ENCODE assay signal across 16 cellular contexts in genomic region chr2:239575931-239576445, GRCh38.
"Had no signal": no experiment of that assay in that cellular context is flagged by ENCODE, and none has a peak within 500 bp of the region (broad histone marks: within the 10 kb centered on the region; RNA-seq: fewer than 3 reads in every experiment).

No MANE protein-coding gene starts in this region.

- H3K36me3 ChIP-seq: esophagus squamous epithelium, gastroesophageal sphincter, pancreas had no signal

- ATAC-seq: gastroesophageal sphincter, left cardiac atrium, left ventricle myocardium superior, pancreas, right cardiac atrium had no signal

- H3K4me1 ChIP-seq: gastroesophageal sphincter, pancreas had no signal

- H3K9me3 Mint-ChIP-seq: dendritic cell treated with granulocyte-macrophage colony-stimulating factor and Interleukin-4, amounts not matched to agents 40 ng/mL and 50 ng/mL, for 4 days; immature natural killer cell; naive B cell had no signal

- H3K36me3 Mint-ChIP-seq: immature natural killer cell, naive B cell had no signal

- H3K9me3 ChIP-seq: pancreas had no signal

- H3K4me3 ChIP-seq: esophagus squamous epithelium, gastroesophageal sphincter, pancreas had no signal

- H3K27ac ChIP-seq: esophagus squamous epithelium, gastroesophageal sphincter, pancreas had no signal

- H3K27me3 ChIP-seq: pancreas had no signal

- H3K27ac Mint-ChIP-seq: dendritic cell treated with granulocyte-macrophage colony-stimulating factor and Interleukin-4, amounts not matched to agents 40 ng/mL and 50 ng/mL, for 4 days; immature natural killer cell; naive B cell; progenitor cell of endocrine pancreas had no signal

- DNase-seq: esophagus squamous epithelium; foreskin fibroblast; immature natural killer cell; left cardiac atrium; left ventricle myocardium superior; mesendoderm; naive B cell; small intestine; stimulated activated CD4-positive, alpha-beta T cell treated with anti-CD3 and anti-CD28 coated beads, Interleukin-2, amount 100 ng/mL, for 48 hours; stimulated activated naive CD4-positive, alpha-beta T cell treated with Interleukin-2 at 50 U/mL for 16 hours; trophoblast cell had no signal

- H3K4me1 Mint-ChIP-seq: immature natural killer cell, naive B cell had no signal

- H3K4me3 Mint-ChIP-seq: dendritic cell treated with granulocyte-macrophage colony-stimulating factor and Interleukin-4, amounts not matched to agents 40 ng/mL and 50 ng/mL, for 4 days; immature natural killer cell; naive B cell had no signal
